In genomic region chr16:67415872-67416793, GRCh38 we compare ENCODE assay signal across 1 cellular context.
TF ChIP-seq lines count a peak whose summit lies in the region.

TSS of gene ZDHHC1 (minus strand) at chr16:67416477. CDS start at chr16:67407775, 8,702 bp downstream.

TF ChIP-seq in HepG2, 621 proteins besides CTCF, POLR2A, EP300 and RAD21 (continued from another document):
- TF ChIP-seq ARID3A (IDR thresholded peaks at IDR 0.05; ENCODE audit: low read depth, low read length) (no peak), RFX5 (IDR thresholded peaks at IDR 0.05; ENCODE audit: low read depth, low read length) (no peak), ONECUT2 (CRISPR knock-in tag; IDR thresholded peaks at IDR 0.05) (no peak), RBM22 (optimal IDR thresholded peaks at IDR 0.05; ENCODE audit: low read length) (no peak), ZNF773 (CRISPR knock-in tag; IDR thresholded peaks at IDR 0.05; ENCODE audit: borderline replicate concordance) (peak; percentile 79; the same call in 1 of the 2 replicates), NFE2L2 (IDR thresholded peaks at IDR 0.05; ENCODE audit: low read length) (no peak), NFIB (CRISPR knock-in tag; IDR thresholded peaks at IDR 0.05; ENCODE audit: borderline replicate concordance) (no peak), ZSCAN30 (CRISPR knock-in tag; IDR thresholded peaks at IDR 0.05) (no peak), KDM2A (CRISPR knock-in tag; IDR thresholded peaks at IDR 0.05; ENCODE audit: borderline replicate concordance, low read depth) (peak; percentile 77; the same call in 1 of the 2 replicates), SPEN (CRISPR knock-in tag; IDR thresholded peaks at IDR 0.05; ENCODE audit: low read depth) (peak; percentile 88), ZMAT3 (CRISPR knock-in tag; conservative IDR thresholded peaks at IDR 0.05) (peak; percentile 33; the same call in 1 of the 2 replicates), ZNF24 (IDR thresholded peaks at IDR 0.05) (no peak), MXD1 (CRISPR knock-in tag; IDR thresholded peaks at IDR 0.05) (peak; percentile 86; the same call in 1 of the 2 replicates), CBX1 (IDR thresholded peaks at IDR 0.05; ENCODE audit: low read depth) (no peak), SRSF1 (optimal IDR thresholded peaks at IDR 0.05; ENCODE audit: low read depth, low read length) (peak; percentile 60), SALL1 (CRISPR knock-in tag; IDR thresholded peaks at IDR 0.05) (peak; percentile 80), ZNF816 (CRISPR knock-in tag; IDR thresholded peaks at IDR 0.05; ENCODE audit: borderline replicate concordance) (0 out of 2 replicates have a peak, but pooled peaks have one; percentile 57), BRCA1 (CRISPR knock-in tag; IDR thresholded peaks at IDR 0.05) (peak; percentile 68; the same call in 1 of the 2 replicates), ZNF138 (CRISPR knock-in tag; IDR thresholded peaks at IDR 0.05; ENCODE audit: low read depth) (0 out of 2 replicates have a peak, but pooled peaks have one; percentile 32), YY1 (IDR thresholded peaks at IDR 0.05; ENCODE audit: insufficient read depth, insufficient replicate concordance, low read depth, low read length) (peak; percentile 67), STAT6 (CRISPR knock-in tag; IDR thresholded peaks at IDR 0.05; ENCODE audit: borderline replicate concordance) (no peak), PATZ1 (CRISPR knock-in tag; IDR thresholded peaks at IDR 0.05) (peak; percentile 73), SP1 (IDR thresholded peaks at IDR 0.05) (no peak), SP1 (CRISPR knock-in tag; IDR thresholded peaks at IDR 0.05) (peak; percentile 56; the same call in 1 of the 2 replicates), ZNF280D (CRISPR knock-in tag; IDR thresholded peaks at IDR 0.05) (peak; percentile 26; the same call in 1 of the 2 replicates), FOSL2 (CRISPR knock-in tag; IDR thresholded peaks at IDR 0.05) (0 out of 2 replicates have a peak, but pooled peaks have one; percentile 52)
